13 cellular contexts compared by ENCODE assay signal in the genomic region with DNA sequence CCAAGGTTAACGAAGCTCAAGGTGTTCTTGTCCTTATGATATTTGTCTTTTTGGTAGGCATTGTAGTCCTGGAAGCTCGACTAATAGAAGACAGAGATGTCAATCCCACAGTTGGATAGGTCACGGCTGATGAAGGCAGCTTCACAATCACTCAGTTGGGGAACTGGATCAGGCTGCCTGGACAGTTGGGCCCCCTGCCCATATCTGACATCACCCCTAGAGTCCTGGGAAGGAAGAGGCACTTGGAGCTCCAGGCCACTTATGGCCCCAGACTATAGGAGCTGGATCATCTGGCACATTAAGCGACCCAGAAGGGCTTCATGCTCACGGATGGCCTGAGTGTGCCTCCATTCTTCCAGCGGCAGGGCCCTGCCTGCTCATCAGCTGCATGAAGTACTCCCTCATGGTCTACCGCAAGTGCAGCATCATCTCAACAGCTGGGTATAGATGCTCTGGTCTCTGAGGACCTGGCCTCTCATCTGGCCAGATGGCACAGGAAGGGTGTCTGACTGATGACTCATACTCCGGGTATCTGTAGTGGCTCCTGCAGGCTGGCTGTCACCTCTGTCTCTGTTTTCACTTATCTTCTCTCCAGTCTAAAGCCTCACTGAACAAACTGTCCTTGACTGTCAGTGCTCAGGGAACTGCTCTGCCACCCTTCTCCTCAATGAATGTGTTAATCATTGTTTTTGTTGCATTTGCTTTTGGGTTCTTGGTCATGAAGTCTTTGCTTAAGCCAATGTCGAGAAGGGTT. TPM values are rescaled to one million over a fixed set of nuclear protein-coding genes. Genes with fewer than 3 reads are reported as not detected.
A peak's percentile ranks its signal among the peaks of the same experiment; 100 is the strongest.
DNase-seq lines count a peak whose midpoint lies in the region; ATAC-seq and TF ChIP-seq lines count a peak whose summit lies in the region.
"Had no signal": no experiment of that assay in that cellular context is flagged by ENCODE, and none has a peak within 500 bp of the region (broad histone marks: within the 10 kb centered on the region; RNA-seq: fewer than 3 reads in every experiment).

No MANE protein-coding gene starts in this region.

- H3K4me1 ChIP-seq in A673 (ENCODE audit: insufficient read depth, low read length, poor library complexity, severe bottlenecking), result no peaks in the 10 kb centered on the region

- peak; percentile 13 for DNase-seq in A673 (ENCODE audit: low spot score)
- peak; percentile 21 for DNase-seq in Jurkat, Clone E6-1 (ENCODE audit: low read depth, low spot score)
- no peak for DNase-seq in activated CD4-positive, alpha-beta memory T cell treated with anti-CD3 and anti-CD28 coated beads, Interleukin-2, amount 10 ng/mL, durations not matched to agents 7 days and 5 days
- DNase-seq: activated naive CD8-positive, alpha-beta T cell treated with anti-CD3 and anti-CD28 coated beads, Interleukin-2, amount 10 ng/mL, durations not matched to agents 7 days and 5 days; esophagus squamous epithelium; stimulated activated CD4-positive, alpha-beta T cell treated with anti-CD3 and anti-CD28 coated beads, Interleukin-2, amount 100 ng/mL, for 24 hours had no signal

- no peaks in the 10 kb centered on the region for H3K9me3 Mint-ChIP-seq in activated T-helper 17 cell treated with anti-CD3 and anti-CD28 coated beads, Interleukin-2, amount 50 U/mL, for 72 hours
- H3K9me3 Mint-ChIP-seq in activated CD4-positive, alpha-beta memory T cell treated with anti-CD3 and anti-CD28 coated beads, Interleukin-2, amount 10 ng/mL, durations not matched to agents 7 days and 5 days, result no peaks in the 10 kb centered on the region

- H3K36me3 ChIP-seq in A673 (ENCODE audit: insufficient read depth, low read length, poor library complexity, severe bottlenecking), result no peaks in the 10 kb centered on the region
- H3K36me3 ChIP-seq: esophagus squamous epithelium had no signal

- no peak overlapping the region for H3K27ac Mint-ChIP-seq in activated T-helper 17 cell treated with anti-CD3 and anti-CD28 coated beads, Interleukin-2, amount 50 U/mL, for 72 hours
- H3K27ac Mint-ChIP-seq in activated CD4-positive, alpha-beta memory T cell treated with anti-CD3 and anti-CD28 coated beads, Interleukin-2, amount 10 ng/mL, durations not matched to agents 7 days and 5 days, result no peak overlapping the region
- H3K27ac Mint-ChIP-seq: activated naive CD8-positive, alpha-beta T cell treated with anti-CD3 and anti-CD28 coated beads, Interleukin-2, amount 10 ng/mL, durations not matched to agents 7 days and 5 days had no signal

- no peaks in the 10 kb centered on the region for H3K9me3 ChIP-seq in A673 (ENCODE audit: low read depth, low read length, poor library complexity, severe bottlenecking)
- H3K9me3 ChIP-seq: esophagus squamous epithelium had no signal

- H3K4me1 Mint-ChIP-seq in activated T-helper 17 cell treated with anti-CD3 and anti-CD28 coated beads, Interleukin-2, amount 50 U/mL, for 72 hours, result no peaks in the 10 kb centered on the region
- H3K4me1 Mint-ChIP-seq in activated CD4-positive, alpha-beta memory T cell treated with anti-CD3 and anti-CD28 coated beads, Interleukin-2, amount 10 ng/mL, durations not matched to agents 7 days and 5 days, result peaks cover 3% of the 10 kb centered on the region

- no peak for TF ChIP-seq POLR2A in GM18505 (IDR thresholded peaks at IDR 0.05; ENCODE audit: borderline replicate concordance, extremely low read depth, insufficient read depth, insufficient read length)

- POLR2A ChIA-PET in A673 (lab: Charles Lee; ENCODE audit: low non-redundant PET), result no interaction called here
- POLR2A ChIA-PET in activated CD4-positive, alpha-beta memory T cell treated with anti-CD3 and anti-CD28 coated beads, Interleukin-2, amount 10 ng/mL, durations not matched to agents 7 days and 5 days (lab: Charles Lee), result no interaction called here

- peaks cover 11% of the 10 kb centered on the region for H3K27me3 Mint-ChIP-seq in activated T-helper 17 cell treated with anti-CD3 and anti-CD28 coated beads, Interleukin-2, amount 50 U/mL, for 72 hours
- peaks cover 11% of the 10 kb centered on the region for H3K27me3 Mint-ChIP-seq in activated CD4-positive, alpha-beta memory T cell treated with anti-CD3 and anti-CD28 coated beads, Interleukin-2, amount 10 ng/mL, durations not matched to agents 7 days and 5 days

- no TSS peak for BruUV-seq in A673 (replicated peaks; lab: Mats Ljungman, UMichigan)

- ATAC-seq in GM18867 (IDR thresholded peaks at IDR 0.05; ENCODE audit: unreplicated experiment) (peak; percentile 96), HG03354 (IDR thresholded peaks at IDR 0.05; ENCODE audit: poor library complexity, severe bottlenecking, unreplicated experiment) (no peak), GM18505 (IDR thresholded peaks at IDR 0.05; ENCODE audit: unreplicated experiment) (no peak), GM19351 (IDR thresholded peaks at IDR 0.05; ENCODE audit: unreplicated experiment) (no peak)
- peak; percentile 40 for ATAC-seq in activated T-helper 17 cell treated with anti-CD3 and anti-CD28 coated beads, Interleukin-2, amount 50 U/mL, for 72 hours (replicated peaks)

- H3K4me3 Mint-ChIP-seq in activated T-helper 17 cell treated with anti-CD3 and anti-CD28 coated beads, Interleukin-2, amount 50 U/mL, for 72 hours, result no peak overlapping the region
- H3K4me3 Mint-ChIP-seq in activated CD4-positive, alpha-beta memory T cell treated with anti-CD3 and anti-CD28 coated beads, Interleukin-2, amount 10 ng/mL, durations not matched to agents 7 days and 5 days, result no peak overlapping the region
- H3K4me3 Mint-ChIP-seq: activated naive CD8-positive, alpha-beta T cell treated with anti-CD3 and anti-CD28 coated beads, Interleukin-2, amount 10 ng/mL, durations not matched to agents 7 days and 5 days had no signal

- H3K27ac ChIP-seq in A673 (ENCODE audit: low read depth, low read length, poor library complexity, severe bottlenecking), result no peak overlapping the region
- H3K27ac ChIP-seq: esophagus squamous epithelium had no signal

- H3K4me3 ChIP-seq in A673 (ENCODE audit: low read depth, low read length, poor library complexity, severe bottlenecking), result no peak overlapping the region
- H3K4me3 ChIP-seq in Jurkat, Clone E6-1 (ENCODE audit: low read length), result no peak overlapping the region
- H3K4me3 ChIP-seq: esophagus squamous epithelium had no signal

- no peak for TF ChIP-seq CTCF in A673 (conservative IDR thresholded peaks at IDR 0.05; ENCODE audit: low read depth, low read length)

- H3K27me3 ChIP-seq in A673 (replicated peaks; ENCODE audit: insufficient read depth, low read depth, low read length, poor library complexity), result no peaks in the 10 kb centered on the region

- intact Hi-C loops in A673 (cut with micrococcal nuclease; ENCODE audit: unreplicated experiment), result no loop called here

- CTCF ChIA-PET in A673 (lab: Charles Lee), result no interaction called here
- CTCF ChIA-PET in activated CD4-positive, alpha-beta memory T cell treated with anti-CD3 and anti-CD28 coated beads, Interleukin-2, amount 10 ng/mL, durations not matched to agents 7 days and 5 days (lab: Charles Lee), result no interaction called here

- H3K36me3 Mint-ChIP-seq in activated T-helper 17 cell treated with anti-CD3 and anti-CD28 coated beads, Interleukin-2, amount 50 U/mL, for 72 hours (ENCODE audit: low read depth), result no peaks in the 10 kb centered on the region
- no peaks in the 10 kb centered on the region for H3K36me3 Mint-ChIP-seq in activated CD4-positive, alpha-beta memory T cell treated with anti-CD3 and anti-CD28 coated beads, Interleukin-2, amount 10 ng/mL, durations not matched to agents 7 days and 5 days (ENCODE audit: low read depth)
- H3K36me3 Mint-ChIP-seq: activated naive CD8-positive, alpha-beta T cell treated with anti-CD3 and anti-CD28 coated beads, Interleukin-2, amount 10 ng/mL, durations not matched to agents 7 days and 5 days had no signal

RNA-seq across cellular contexts. Expression of a gene that starts 29.2 kb away (rescaled TPM):
- 152 and 161 TPM in 2 replicates for total RNA-seq in A673 (2021)
- 87.3 TPM for polyA plus RNA-seq in Jurkat, Clone E6-1 (2012; ENCODE audit: insufficient read depth, insufficient read length)
- 100 to 1,000 TPM; 101 to 157 TPM for total RNA-seq in activated T-helper 17 cell treated with anti-CD3 and anti-CD28 coated beads, Interleukin-2, amount 50 U/mL, for 72 hours
- total RNA-seq in activated CD4-positive, alpha-beta memory T cell treated with anti-CD3 and anti-CD28 coated beads, Interleukin-2, amount 10 ng/mL, durations not matched to agents 7 days and 5 days, result 100 to 1,000 TPM; 182 to 188 TPM

RNA-seq across cellular contexts. Expression of a gene that starts 47.4 kb away (rescaled TPM):
- total RNA-seq in A673 (2021), result 0.19 and 0.31 TPM in 2 replicates
- polyA plus RNA-seq in Jurkat, Clone E6-1 (2012; ENCODE audit: insufficient read depth, insufficient read length), result not detected
- total RNA-seq in activated T-helper 17 cell treated with anti-CD3 and anti-CD28 coated beads, Interleukin-2, amount 50 U/mL, for 72 hours, result under 1 TPM; 0.16 to 0.30 TPM
- under 1 TPM in 1 of 2 experiments, not detected in 1; 0.08 TPM for total RNA-seq in activated CD4-positive, alpha-beta memory T cell treated with anti-CD3 and anti-CD28 coated beads, Interleukin-2, amount 10 ng/mL, durations not matched to agents 7 days and 5 days
- total RNA-seq: T-helper 2 cell treated with Interferon-gamma antibody and Interleukin-4, amounts not matched to agents 100 ng/mL and 5 ng/mL, for 36 hours; ureter had no signal

RNA-seq across cellular contexts. Expression of a gene that starts 47.4 kb away (rescaled TPM):
- total RNA-seq in A673 (2021), result 54.1 and 56.5 TPM in 2 replicates
- polyA plus RNA-seq in Jurkat, Clone E6-1 (2012; ENCODE audit: insufficient read depth, insufficient read length), result 55.6 TPM
- total RNA-seq in activated T-helper 17 cell treated with anti-CD3 and anti-CD28 coated beads, Interleukin-2, amount 50 U/mL, for 72 hours, result 10 to 100 TPM; 23.4 to 48.9 TPM
- total RNA-seq in activated CD4-positive, alpha-beta memory T cell treated with anti-CD3 and anti-CD28 coated beads, Interleukin-2, amount 10 ng/mL, durations not matched to agents 7 days and 5 days, result 10 to 100 TPM; 23.4 to 27.0 TPM

Comparison
In these comparisons a context has a peak if more than half of its experiments do, and no peak if none do; other contexts are left out.
1. ATAC-seq: peak in GM18867 (single experiment) and activated T-helper 17 cell treated with anti-CD3 and anti-CD28 coated beads, Interleukin-2, amount 50 U/mL, for 72 hours (single experiment); none in HG03354 (single experiment), GM18505 (single experiment) and GM19351 (single experiment).